22 cellular contexts compared by ENCODE assay signal in genomic region chr7:6159097-6159483, GRCh38. TPM values are rescaled to one million over a fixed set of nuclear protein-coding genes. Genes with fewer than 3 reads are reported as not detected.
DNase-seq lines count a peak whose midpoint lies in the region; ATAC-seq and TF ChIP-seq lines count a peak whose summit lies in the region.
"Had no signal": no experiment of that assay in that cellular context is flagged by ENCODE, and none has a peak within 500 bp of the region (broad histone marks: within the 10 kb centered on the region; RNA-seq: fewer than 3 reads in every experiment).

No MANE protein-coding gene starts in this region.

- H3K9me3 ChIP-seq in Peyer's patch: no peaks in the 10 kb centered on the region
- H3K9me3 ChIP-seq: breast epithelium, ovary, sigmoid colon had no signal

- no peak for ATAC-seq in HG03045 (IDR thresholded peaks at IDR 0.05; ENCODE audit: unreplicated experiment)
- ATAC-seq in HG02884 (IDR thresholded peaks at IDR 0.05; ENCODE audit: unreplicated experiment): no peak
- ATAC-seq: activated CD4-positive, CD25-positive, alpha-beta regulatory T cell treated with anti-CD3 and anti-CD28 coated beads, Interleukin-2, amount 50 U/mL, for 24 hours; activated CD8-positive, alpha-beta T cell treated with anti-CD3 and anti-CD28 coated beads, Interleukin-2, amount 10 ng/mL, durations not matched to agents 7 days and 5 days; stimulated activated naive CD8-positive, alpha-beta T cell treated with anti-CD3 and anti-CD28 coated beads, Interleukin-15, Interleukin-2, amounts not matched to agents 100 U/mL and 50 U/mL, for 24 hours had no signal

- no peak overlapping the region for H3K4me3 ChIP-seq in skeletal muscle cell (ENCODE audit: low read depth, low read length)
- no peak overlapping the region for H3K4me3 ChIP-seq in Peyer's patch
- H3K4me3 ChIP-seq: breast epithelium, ovary, PC-9, sigmoid colon had no signal

- peak; percentile 72 for DNase-seq in HuH-7 (ENCODE audit: low spot score)
- peak; percentile 27 for DNase-seq in astrocyte of the hippocampus (ENCODE audit: low read depth, low spot score)
- DNase-seq in islet precursor cell: peak; percentile 63
- peak; percentile 14 for DNase-seq in skeletal muscle cell (ENCODE audit: low read depth)
- DNase-seq in Peyer's patch: no peak
- DNase-seq in GM13977 (ENCODE audit: low spot score): no peak
- DNase-seq: activated CD8-positive, alpha-beta T cell treated with anti-CD3 and anti-CD28 coated beads, Interleukin-2, amount 10 ng/mL, durations not matched to agents 7 days and 5 days; AML-193; COR-L47; GOT3; left ventricle myocardium superior; NCI-H1436; NCI-H2171; NCI-H748 treated with DMSO at 0.1 percent for 48 hours; ovary; PC-9; stimulated activated naive CD8-positive, alpha-beta T cell treated with anti-CD3 and anti-CD28 coated beads, Interleukin-15, Interleukin-2, amounts not matched to agents 100 U/mL and 50 U/mL, for 24 hours had no signal

- no peak for TF ChIP-seq CTCF in Peyer's patch (IDR thresholded peaks at IDR 0.05)
- no peak for TF ChIP-seq CTCF in GM13977 (IDR thresholded peaks at IDR 0.05; ENCODE audit: extremely low read depth, insufficient read depth, missing control alignments)

- TF ChIP-seq POLR2A in Peyer's patch (IDR thresholded peaks at IDR 0.05): no peak

- in situ Hi-C loops in GM13977 (cut with MboI; ENCODE audit: low pct_unique_long_range_greater_than_20kb, low sequenced_read_pairs, unreplicated experiment): no loop called here

- H3K27me3 ChIP-seq in Peyer's patch: no peaks in the 10 kb centered on the region
- H3K27me3 ChIP-seq: breast epithelium, ovary, sigmoid colon had no signal

- H3K4me1 ChIP-seq in Peyer's patch: peaks cover 0 to 7% (median 0%) of the 10 kb centered on the region in 4 donors
- H3K4me1 ChIP-seq: breast epithelium had no signal

- peaks cover 0 to 88% (median 0%) of the 10 kb centered on the region in 3 donors for H3K36me3 ChIP-seq in Peyer's patch
- H3K36me3 ChIP-seq: ovary had no signal

- H3K27ac ChIP-seq in Peyer's patch: no peak overlapping the region
- H3K27ac ChIP-seq: ovary, PC-9 had no signal

RNA-seq across cellular contexts. Expression of gene USP42, which starts 54.3 kb away (rescaled TPM):
- 10 to 100 TPM in 3 of 4 donors, 1 to 10 TPM in 1; 8.3 to 16.5 (median 13.0) TPM for total RNA-seq in Peyer's patch

Comparison
In these comparisons a context has a peak if more than half of its experiments do, and no peak if none do; other contexts are left out.
1. DNase-seq: peak in HuH-7 (single experiment), astrocyte of the hippocampus (single experiment), islet precursor cell (single experiment) and skeletal muscle cell (single experiment); none in Peyer's patch (0 of 3) and GM13977 (single experiment).